8 cellular contexts compared by ENCODE assay signal in the genomic region with DNA sequence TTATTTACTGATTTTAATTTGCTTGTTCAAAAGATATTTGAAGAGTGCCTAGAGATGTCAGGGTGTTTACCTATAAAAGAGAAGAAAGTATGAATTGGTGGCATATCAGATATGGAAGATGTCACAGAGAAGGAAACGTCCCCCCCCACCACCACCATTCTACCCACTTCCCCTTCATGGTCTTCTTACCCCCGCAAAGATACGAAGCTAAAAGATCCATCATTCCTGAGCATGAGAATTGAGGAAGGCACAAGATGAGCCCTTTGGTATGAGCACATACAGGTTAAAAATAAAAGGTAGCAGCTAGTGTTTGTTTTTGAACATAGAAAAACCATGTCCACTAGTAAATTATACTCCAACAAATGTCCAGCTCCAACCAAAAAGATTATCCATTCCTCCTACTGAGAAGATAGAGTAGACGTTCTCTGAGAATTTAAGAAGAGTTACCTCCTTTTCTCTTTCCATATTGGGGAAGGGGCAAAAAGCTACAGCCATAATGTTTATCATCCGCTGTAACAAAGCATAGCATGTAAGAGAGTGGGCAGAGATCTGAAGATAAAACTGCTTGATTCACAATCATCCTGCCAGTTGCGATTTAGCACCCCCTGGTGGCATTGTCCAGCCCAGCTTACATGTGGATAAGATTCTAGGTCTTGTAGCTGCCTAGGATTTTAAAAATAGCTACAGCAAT. TPM values are rescaled to one million over a fixed set of nuclear protein-coding genes. Genes with fewer than 3 reads are reported as not detected.
DNase-seq lines count a peak whose midpoint lies in the region; ATAC-seq, FAIRE-seq and TF ChIP-seq lines count a peak whose summit lies in the region.

No MANE protein-coding gene starts in this region.

- 38% methylated on average over 6 of the region's 6 CpGs for WGBS in suprapubic skin

- ATAC-seq in foreskin keratinocyte, result peak; percentile 82

- H3K36me3 ChIP-seq in SJCRH30 (no peaks in the 10 kb centered on the region), suprapubic skin (no peaks in the 10 kb centered on the region)

- H3K27ac ChIP-seq in SJCRH30, result no peak overlapping the region
- no peak overlapping the region for H3K27ac ChIP-seq in foreskin keratinocyte
- no peak overlapping the region for H3K27ac ChIP-seq in suprapubic skin

- no peak overlapping the region for H3K4me3 ChIP-seq in SJCRH30
- no peak overlapping the region for H3K4me3 ChIP-seq in suprapubic skin

- peak; percentile 99 for FAIRE-seq in GM19239 (lab: Jason Lieb, UNC)

- no peak for TF ChIP-seq POLR2A in suprapubic skin (IDR thresholded peaks at IDR 0.05)

- DNase-seq in AG08396 (ENCODE audit: low spot score), result peak; percentile 63
- DNase-seq in GM19239 (ENCODE audit: insufficient read length, low spot score), result peak; percentile 39
- peak; percentile 65 for DNase-seq in MV-4-11 (lab: John Stamatoyannopoulos, UW)
- peak; percentile 78 to 90 for DNase-seq in SJCRH30
- peak; percentile 94 for DNase-seq in activated effector memory CD4-positive, alpha-beta T cell treated with anti-CD3 and anti-CD28 coated beads, Interleukin-2, amount 50 U/mL, for 16 hours
- peak; percentile 22 to 56 for DNase-seq in foreskin keratinocyte
- DNase-seq in occipital lobe (lab: John Stamatoyannopoulos, UW), result peak; percentile 76
- DNase-seq in suprapubic skin (ENCODE audit: low spot score in 2 of 2), result peak; percentile 85 to 88

- H3K9me3 ChIP-seq in SJCRH30 (replicated peaks) (no peaks in the 10 kb centered on the region), suprapubic skin (no peaks in the 10 kb centered on the region)

- no peaks in the 10 kb centered on the region for H3K4me1 ChIP-seq in SJCRH30
- H3K4me1 ChIP-seq in foreskin keratinocyte, result no peaks in the 10 kb centered on the region
- H3K4me1 ChIP-seq in suprapubic skin, result peaks cover 3% of the 10 kb centered on the region

- no peak for TF ChIP-seq EP300 in suprapubic skin (IDR thresholded peaks at IDR 0.05)

- TF ChIP-seq CTCF in foreskin keratinocyte (conservative IDR thresholded peaks at IDR 0.05) (peak; percentile 88), suprapubic skin (IDR thresholded peaks at IDR 0.05) (peak; percentile 62 to 82)

- H3K27me3 ChIP-seq in SJCRH30, result no peaks in the 10 kb centered on the region
- H3K27me3 ChIP-seq in foreskin keratinocyte, result no peaks in the 10 kb centered on the region
- no peaks in the 10 kb centered on the region for H3K27me3 ChIP-seq in suprapubic skin

RNA-seq across cellular contexts. Expression of a gene that starts 29.1 kb away (rescaled TPM):
- 33.3 and 38.4 TPM in 2 replicates for total RNA-seq in SJCRH30 (2014; rRNA removed; shearing (Covaris generic))
- total RNA-seq in foreskin keratinocyte (25.7 and 26.5 TPM in 2 replicates), occipital lobe (48.0 TPM), suprapubic skin (10 to 100 TPM; 13.7 to 27.4 (median 20.8) TPM)
- 13.5 and 17.4 TPM in 2 replicates for polyA plus RNA-seq in foreskin keratinocyte

RNA-seq across cellular contexts. Expression of a gene that starts 44.6 kb away (rescaled TPM):
- 10.8 and 16.1 TPM in 2 replicates for total RNA-seq in SJCRH30 (2014; rRNA removed; shearing (Covaris generic))
- total RNA-seq in foreskin keratinocyte (7.9 and 9.3 TPM in 2 replicates), occipital lobe (84.4 TPM), suprapubic skin (10 to 100 TPM; 16.9 to 28.1 (median 20.0) TPM)
- polyA plus RNA-seq in foreskin keratinocyte, result 3.0 and 3.1 TPM in 2 replicates

RNA-seq across cellular contexts. Expression of a gene that starts 58.9 kb away (rescaled TPM):
- total RNA-seq in SJCRH30 (2014; rRNA removed; shearing (Covaris generic)), result 16.7 and 17.9 TPM in 2 replicates
- total RNA-seq in foreskin keratinocyte (3.2 and 4.8 TPM in 2 replicates), occipital lobe (13.9 TPM), suprapubic skin (1 to 10 TPM; 1.1 to 4.5 (median 2.0) TPM)
- polyA plus RNA-seq in foreskin keratinocyte, result 3.4 and 4.0 TPM in 2 replicates

Comparison
In these comparisons a context has a peak if more than half of its experiments do, and no peak if none do; other contexts are left out.
1. DNase-seq: peak in every context shown above with its lines; median percentile 94 in activated effector memory CD4-positive, alpha-beta T cell treated with anti-CD3 and anti-CD28 coated beads, Interleukin-2, amount 50 U/mL, for 16 hours; 86 in suprapubic skin; 84 in SJCRH30; 76 in occipital lobe; 65 in MV-4-11; 63 in AG08396; 39 in GM19239; 39 in foreskin keratinocyte.